In the genomic region with DNA sequence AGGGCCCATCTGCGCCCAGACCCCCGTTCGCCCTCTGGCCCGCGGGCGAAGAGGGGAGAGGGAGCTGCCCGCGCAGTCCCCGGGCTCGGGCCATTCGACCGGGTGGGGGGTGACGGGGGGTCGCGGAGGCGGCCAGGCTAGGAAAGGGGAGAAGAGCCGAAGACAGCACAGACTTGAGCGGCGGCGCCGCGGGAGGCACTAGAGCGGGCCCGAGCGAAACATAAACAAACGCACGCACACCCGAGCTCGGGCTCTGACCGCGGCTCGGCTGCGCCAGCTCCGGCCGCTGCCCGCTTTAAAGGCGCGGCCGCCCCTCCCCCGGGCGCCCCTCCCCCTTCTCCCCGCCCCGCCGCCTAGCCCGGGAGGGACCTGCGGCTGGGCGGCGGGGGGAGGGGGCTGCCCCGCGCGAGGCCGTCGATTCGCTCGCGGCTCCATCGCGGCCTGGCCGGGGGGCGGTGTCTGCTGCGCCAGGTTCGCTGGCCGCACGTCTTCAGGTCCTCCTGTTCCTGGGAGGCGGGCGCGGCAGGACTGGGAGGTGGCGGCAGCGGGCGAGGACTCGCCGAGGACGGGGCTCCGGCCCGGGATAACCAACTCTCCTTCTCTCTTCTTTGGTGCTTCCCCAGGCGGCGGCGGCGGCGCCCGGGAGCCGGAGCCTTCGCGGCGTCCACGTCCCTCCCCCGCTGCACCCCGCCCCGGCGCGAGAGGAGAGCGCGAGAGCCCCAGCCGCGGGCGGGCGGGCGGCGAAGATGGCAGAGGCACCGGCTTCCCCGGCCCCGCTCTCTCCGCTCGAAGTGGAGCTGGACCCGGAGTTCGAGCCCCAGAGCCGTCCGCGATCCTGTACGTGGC, we compare ENCODE assay signal across 8 cellular contexts. TPM values are rescaled to one million over a fixed set of nuclear protein-coding genes. Genes with fewer than 3 reads are reported as not detected.
DNase-seq lines count a peak whose midpoint lies in the region; ATAC-seq and TF ChIP-seq lines count a peak whose summit lies in the region.

A gene (plus strand): TSS at position 455 of the 846 bp plus-strand sequence. CDS start 292 bp downstream, at position 747.

- no peaks in the 10 kb centered on the region for H3K36me3 ChIP-seq in kidney epithelial cell (ENCODE audit: control insufficient read depth, insufficient read depth, low read length)

- peak within 1 kb of the TSS; percentile 97 for H3K27ac ChIP-seq in cingulate gyrus (ENCODE audit: low read depth, low read length)

- DNase-seq in NCI-H1436 (lab: John Stamatoyannopoulos, UW) (peak; percentile 71), NCI-H1436 treated with DMSO at 0.1 percent for 48 hours (lab: John Stamatoyannopoulos, UW) (no peak), NCI-H2107 (lab: John Stamatoyannopoulos, UW) (peak; percentile 39), kidney epithelial cell (ENCODE audit: low read depth) (peak; percentile 65)
- peak; percentile 36 to 45 for DNase-seq in activated CD4-positive, alpha-beta T cell treated with anti-CD3 and anti-CD28 coated beads for 24 hours (ENCODE audit: low read depth in 2 of 2)
- DNase-seq in stimulated activated CD4-positive, alpha-beta T cell treated with anti-CD3 and anti-CD28 coated beads, Interleukin-15, amount 100 ng/mL, for 1 hour (ENCODE audit: low read depth in 1 of 2, low spot score in 1 of 2) = peak; percentile 41 to 51

- H3K27me3 ChIP-seq in kidney epithelial cell (ENCODE audit: control insufficient read depth, insufficient read depth, low read length) = no peaks in the 10 kb centered on the region

- no peak for ATAC-seq in GM18909 (IDR thresholded peaks at IDR 0.05; ENCODE audit: poor library complexity, unreplicated experiment)

- no peak for TF ChIP-seq CTCF in kidney epithelial cell (IDR thresholded peaks at IDR 0.05; ENCODE audit: insufficient read depth, low read length, poor library complexity, severe bottlenecking)

- H3K4me3 ChIP-seq in kidney epithelial cell (ENCODE audit: low read depth, low read length) = peak within 1 kb of the TSS; percentile 86

RNA-seq across cellular contexts. Expression of the gene that starts here (rescaled TPM):
- 37.5 and 41.4 TPM in 2 replicates for total RNA-seq in kidney epithelial cell
